Comparison of ENCODE assay signal across 18 cellular contexts in genomic region chr7:47256016-47256415, GRCh38.
A peak's percentile ranks its signal among the peaks of the same experiment; 100 is the strongest.
DNase-seq lines count a peak whose midpoint lies in the region; ATAC-seq and TF ChIP-seq lines count a peak whose summit lies in the region.
"Had no signal": no experiment of that assay in that cellular context is flagged by ENCODE, and none has a peak within 500 bp of the region (broad histone marks: within the 10 kb centered on the region; RNA-seq: fewer than 3 reads in every experiment).

No MANE protein-coding gene starts in this region.

- no peak overlapping the region for H3K4me2 ChIP-seq in IMR-90 (ENCODE audit: low read depth, low read length)

- H3K4me3 Mint-ChIP-seq in osteocyte (ENCODE audit: unreplicated experiment) = peak overlapping the region; percentile 23
- H3K4me3 Mint-ChIP-seq: CD4-positive, CD25-positive, alpha-beta regulatory T cell had no signal

- H2BK20ac ChIP-seq in IMR-90 (ENCODE audit: low read depth, low read length) = no peak overlapping the region

- H3K79me1 ChIP-seq in IMR-90 (ENCODE audit: low read depth in 1 of 2, low read length in 2 of 2) = peaks cover 0 to 4% of the 10 kb centered on the region in 2 experiments; a peak in 1 of 4 replicates

- TF ChIP-seq RAD21 in IMR-90 (IDR thresholded peaks at IDR 0.05; ENCODE audit: low read length) = no peak

- no peak overlapping the region for H2AK5ac ChIP-seq in IMR-90 (ENCODE audit: low read depth, low read length)

- no peak overlapping the region for H2AK9ac ChIP-seq in IMR-90 (replicated peaks; ENCODE audit: low read depth, low read length, poor library complexity)

- WGBS in IMR-90 (ENCODE audit: extremely low coverage in 2 of 2, insufficient read length in 1 of 2), 2 experiments = no CpG with 5 or more reads among the region's 4 CpGs

- H3K4me1 ChIP-seq in IMR-90 (ENCODE audit: control insufficient read depth, insufficient read depth, low read length) = peaks cover 6% of the 10 kb centered on the region
- H3K4me1 ChIP-seq: SJCRH30 had no signal

- no peak overlapping the region for H3K4me3 ChIP-seq in AG10803 (ENCODE audit: low read length)
- H3K4me3 ChIP-seq in IMR-90 (ENCODE audit: insufficient read depth, low read depth, low read length) = no peak overlapping the region
- H3K4me3 ChIP-seq: HAP-1, K562, SJCRH30 had no signal

- ATAC-seq in IMR-90 (ENCODE audit: low read depth) (no peak), HG03175 (IDR thresholded peaks at IDR 0.05; ENCODE audit: unreplicated experiment) (no peak), HG02763 (IDR thresholded peaks at IDR 0.05; ENCODE audit: unreplicated experiment) (no peak)
- ATAC-seq: K562 had no signal

- no peaks in the 10 kb centered on the region; the same call in 1 of the 2 replicates for H4K20me1 ChIP-seq in IMR-90 (ENCODE audit: insufficient read depth, low read length)

- H3K4ac ChIP-seq in IMR-90 (ENCODE audit: low read depth, low read length) = no peak overlapping the region

- no peaks in the 10 kb centered on the region for H3K36me3 Mint-ChIP-seq in osteocyte (ENCODE audit: unreplicated experiment)
- H3K36me3 Mint-ChIP-seq: CD4-positive, CD25-positive, alpha-beta regulatory T cell had no signal

- intact Hi-C loops in IMR-90 (cut with micrococcal nuclease) = no loop called here

- no peak for TF ChIP-seq CTCF in AG10803 (conservative IDR thresholded peaks at IDR 0.05; ENCODE audit: low read length)
- TF ChIP-seq CTCF in IMR-90 (conservative IDR thresholded peaks at IDR 0.05; ENCODE audit: low read depth, low read length) = no peak
- no peak for TF ChIP-seq CTCF in osteocyte (IDR thresholded peaks at IDR 0.05)

- H2BK120ac ChIP-seq in IMR-90 (ENCODE audit: low read depth, low read length) = no peak overlapping the region

- H2BK5ac ChIP-seq in IMR-90 (ENCODE audit: low read depth, low read length, poor library complexity, severe bottlenecking) = no peak overlapping the region

- no peak overlapping the region for H2BK15ac ChIP-seq in IMR-90 (ENCODE audit: low read depth, low read length)

- H3K14ac ChIP-seq in IMR-90 (replicated peaks; ENCODE audit: low read depth, low read length) = 0 out of 2 replicates have a peak overlapping the region, but pooled peaks have one; percentile 7

- POLR2A ChIA-PET in IMR-90 (lab: Charles Lee; ENCODE audit: unreplicated experiment) = no interaction called here

- no peak overlapping the region for H3K56ac ChIP-seq in IMR-90 (ENCODE audit: extremely low read depth, insufficient read depth, low read length)

- peak overlapping the region; percentile 75 for H3K27ac Mint-ChIP-seq in osteocyte (ENCODE audit: unreplicated experiment)
- H3K27ac Mint-ChIP-seq: CD4-positive, CD25-positive, alpha-beta regulatory T cell had no signal

- H3K9me3 Mint-ChIP-seq in osteocyte (ENCODE audit: unreplicated experiment) = no peaks in the 10 kb centered on the region

- H3K27ac ChIP-seq in IMR-90 (ENCODE audit: insufficient read depth, low read length) = no peak overlapping the region
- H3K27ac ChIP-seq: SJCRH30 had no signal

- no TSS peak for BruUV-seq in IMR-90 (replicated peaks; lab: Mats Ljungman, UMichigan)

- no peaks in the 10 kb centered on the region for H3K27me3 Mint-ChIP-seq in osteocyte (ENCODE audit: unreplicated experiment)

- no peaks in the 10 kb centered on the region for H3K36me3 ChIP-seq in IMR-90 (ENCODE audit: control insufficient read depth, insufficient read depth, low read length)
- H3K36me3 ChIP-seq: HAP-1, SJCRH30 had no signal

- H3K4me1 Mint-ChIP-seq in osteocyte (ENCODE audit: unreplicated experiment) = peaks cover 40% of the 10 kb centered on the region

- no peak overlapping the region for H4K91ac ChIP-seq in IMR-90 (ENCODE audit: insufficient read depth, low read depth, low read length)

- H3K18ac ChIP-seq in IMR-90 (ENCODE audit: low read depth, low read length) = no peak overlapping the region

- no peaks in the 10 kb centered on the region for H3K27me3 ChIP-seq in IMR-90 (ENCODE audit: control insufficient read depth, insufficient read depth, low read length)
- H3K27me3 ChIP-seq: SJCRH30 had no signal

- H2AFZ ChIP-seq in IMR-90 (replicated peaks; ENCODE audit: low read length, poor library complexity) = no peak overlapping the region

- CTCF ChIA-PET in IMR-90 (lab: Yijun Ruan, JAX) = no interaction called here

- no peak overlapping the region for H3K23ac ChIP-seq in IMR-90 (ENCODE audit: low read depth, low read length)

- no peaks in the 10 kb centered on the region for H3K9me3 ChIP-seq in IMR-90 (ENCODE audit: control insufficient read depth, insufficient read depth, low read length)
- H3K9me3 ChIP-seq: HAP-1, SJCRH30 had no signal

- dilution Hi-C loops in IMR-90 (cut with HindIII; ENCODE audit: low sequenced_read_pairs, unreplicated experiment) = no loop called here

- no peak overlapping the region for H4K8ac ChIP-seq in IMR-90 (ENCODE audit: low read depth in 2 of 2, low read length in 2 of 2)

- H3K9me1 ChIP-seq in IMR-90 (ENCODE audit: insufficient read depth, low read length) = peaks cover 4% of the 10 kb centered on the region; the same call in 1 of the 2 replicates

- in situ Hi-C loops in IMR-90 (cut with MboI; ENCODE audit: low sequenced_read_pairs) = loop anchor here (25.0 kb wide), 1 partner anchor 856 kb away; no protein-coding TSS in a partner anchor

- DNase-seq in AG10803 (ENCODE audit: low read depth) (peak; percentile 52), IMR-90 (no peak), fibroblast of gingiva (ENCODE audit: low read depth) (peak; percentile 76), osteocyte (ENCODE audit: extremely low spot score, unreplicated experiment) (peak; percentile 84), NCI-H146 (lab: John Stamatoyannopoulos, UW) (no peak)
- no peak for DNase-seq in stimulated activated CD8-positive, alpha-beta memory T cell treated with anti-CD3 and anti-CD28 coated beads, Interleukin-4, amount 100 ng/mL, for 48 hours
- DNase-seq: Calu3; CD4-positive, CD25-positive, alpha-beta regulatory T cell; NCI-H1048; NCI-H1694; NCI-H345; NCI-H526 treated with DMSO at 0.1 percent for 48 hours; RPMI8226; SJCRH30 had no signal

- H4K5ac ChIP-seq in IMR-90 (ENCODE audit: low read depth, low read length) = no peak overlapping the region

- no peak overlapping the region for H3K9ac ChIP-seq in IMR-90 (ENCODE audit: low read depth, low read length)

- TF ChIP-seq POLR2A in IMR-90 (IDR thresholded peaks at IDR 0.05; ENCODE audit: low read depth, low read length) = no peak

TF ChIP-seq in IMR-90, 13 proteins besides CTCF, POLR2A, EP300 and RAD21:
- TF ChIP-seq MXI1 (IDR thresholded peaks at IDR 0.05; ENCODE audit: borderline replicate concordance, low read depth, low read length) (no peak), NFE2L2 (IDR thresholded peaks at IDR 0.05; ENCODE audit: low read depth, low read length) (no peak), RCOR1 (IDR thresholded peaks at IDR 0.05; ENCODE audit: insufficient replicate concordance, low read length) (no peak), CEBPB (IDR thresholded peaks at IDR 0.05; ENCODE audit: low read depth, low read length) (no peak), MAFK (IDR thresholded peaks at IDR 0.05; ENCODE audit: low read depth, low read length) (no peak), SMC3 (IDR thresholded peaks at IDR 0.05; ENCODE audit: low read depth, low read length) (no peak), BHLHE40 (IDR thresholded peaks at IDR 0.05; ENCODE audit: low read depth, low read length) (no peak), MAZ (IDR thresholded peaks at IDR 0.05; ENCODE audit: borderline replicate concordance, low read depth, low read length) (no peak), RFX5 (IDR thresholded peaks at IDR 0.05; ENCODE audit: low read depth, low read length) (no peak), FOS (IDR thresholded peaks at IDR 0.05; ENCODE audit: low read depth, low read length) (no peak), ELK1 (IDR thresholded peaks at IDR 0.05; ENCODE audit: borderline replicate concordance, low read depth, low read length) (no peak), CHD1 (IDR thresholded peaks at IDR 0.05; ENCODE audit: low read depth, low read length) (no peak)
- TF ChIP-seq, protein P1, sequence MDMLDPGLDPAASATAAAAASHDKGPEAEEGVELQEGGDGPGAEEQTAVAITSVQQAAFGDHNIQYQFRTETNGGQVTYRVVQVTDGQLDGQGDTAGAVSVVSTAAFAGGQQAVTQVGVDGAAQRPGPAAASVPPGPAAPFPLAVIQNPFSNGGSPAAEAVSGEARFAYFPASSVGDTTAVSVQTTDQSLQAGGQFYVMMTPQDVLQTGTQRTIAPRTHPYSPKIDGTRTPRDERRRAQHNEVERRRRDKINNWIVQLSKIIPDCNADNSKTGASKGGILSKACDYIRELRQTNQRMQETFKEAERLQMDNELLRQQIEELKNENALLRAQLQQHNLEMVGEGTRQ (IDR thresholded peaks at IDR 0.05; ENCODE audit: low read depth, low read length) = no peak
TF ChIP-seq in IMR-90: peak in this region for 0.

Comparison
In these comparisons a context has a peak if more than half of its experiments do, and no peak if none do; other contexts are left out.
1. DNase-seq: peak in AG10803 (single experiment), fibroblast of gingiva (single experiment) and osteocyte (single experiment); none in IMR-90 (single experiment), NCI-H146 (single experiment) and stimulated activated CD8-positive, alpha-beta memory T cell treated with anti-CD3 and anti-CD28 coated beads, Interleukin-4, amount 100 ng/mL, for 48 hours (single experiment).